Comparison of ENCODE assay signal across 16 cellular contexts in genomic region chr4:139207247-139207646, GRCh38. TPM values are rescaled to one million over a fixed set of nuclear protein-coding genes. Genes with fewer than 3 reads are reported as not detected.
DNase-seq lines count a peak whose midpoint lies in the region; ATAC-seq and TF ChIP-seq lines count a peak whose summit lies in the region.
"Had no signal": no experiment of that assay in that cellular context is flagged by ENCODE, and none has a peak within 500 bp of the region (broad histone marks: within the 10 kb centered on the region; RNA-seq: fewer than 3 reads in every experiment).

No MANE protein-coding gene starts in this region.

- no peaks in the 10 kb centered on the region for H3K9me3 Mint-ChIP-seq in dendritic cell treated with granulocyte-macrophage colony-stimulating factor and Interleukin-4, amounts not matched to agents 40 ng/mL and 50 ng/mL, for 4 days
- H3K9me3 Mint-ChIP-seq: activated CD8-positive, alpha-beta T cell treated with anti-CD3 and anti-CD28 coated beads for 36 hours; activated naive CD8-positive, alpha-beta T cell treated with anti-CD3 and anti-CD28 coated beads, Interleukin-2, amount 50 U/mL, for 24 hours had no signal

- no peak for TF ChIP-seq EP300 in suprapubic skin (IDR thresholded peaks at IDR 0.05)

- no peak overlapping the region for H3K4me2 ChIP-seq in Loucy (ENCODE audit: low read depth, low read length, poor library complexity, severe bottlenecking)

- no peak for DNase-seq in suprapubic skin (ENCODE audit: low spot score in 2 of 2)
- DNase-seq in epidermal melanocyte (ENCODE audit: insufficient read length, low spot score) = no peak
- DNase-seq: activated CD8-positive, alpha-beta T cell treated with anti-CD3 and anti-CD28 coated beads for 36 hours; activated naive CD8-positive, alpha-beta T cell treated with anti-CD3 and anti-CD28 coated beads, Interleukin-2, amount 50 U/mL, for 24 hours; effector CD4-positive, alpha-beta T cell; GDM1; kidney; NCI-H2081; NCI-H526 treated with DMSO at 0.1 percent for 48 hours; sigmoid colon had no signal

- TF ChIP-seq CTCF in Loucy (conservative IDR thresholded peaks at IDR 0.05; ENCODE audit: low read length) (no peak), suprapubic skin (IDR thresholded peaks at IDR 0.05) (no peak)

- TF ChIP-seq POLR2A in suprapubic skin (IDR thresholded peaks at IDR 0.05) = no peak

- no peaks in the 10 kb centered on the region for H3F3A ChIP-seq in Loucy (ENCODE audit: low read depth)

- ATAC-seq in GM18511 (IDR thresholded peaks at IDR 0.05; ENCODE audit: unreplicated experiment) = peak; percentile 34
- ATAC-seq in GM18502 (IDR thresholded peaks at IDR 0.05; ENCODE audit: poor library complexity, unreplicated experiment) = no peak
- ATAC-seq in HG02623 (IDR thresholded peaks at IDR 0.05; ENCODE audit: unreplicated experiment) = no peak
- ATAC-seq: activated CD8-positive, alpha-beta T cell treated with anti-CD3 and anti-CD28 coated beads for 36 hours; activated naive CD8-positive, alpha-beta T cell treated with anti-CD3 and anti-CD28 coated beads, Interleukin-2, amount 50 U/mL, for 24 hours had no signal

- H3K27ac ChIP-seq in suprapubic skin = peak overlapping the region; percentile 62
- H3K27ac ChIP-seq: cardiac muscle cell had no signal

- no peaks in the 10 kb centered on the region for H3K36me3 Mint-ChIP-seq in dendritic cell treated with granulocyte-macrophage colony-stimulating factor and Interleukin-4, amounts not matched to agents 40 ng/mL and 50 ng/mL, for 4 days (ENCODE audit: low read depth)

- 0 out of 2 replicates have a peak overlapping the region, but pooled peaks have one; percentile 22 for H2AFZ ChIP-seq in Loucy (ENCODE audit: low read length)

- 83% methylated on average over 3 of the region's 3 CpGs for WGBS in suprapubic skin

- no peak overlapping the region for H3K4me3 Mint-ChIP-seq in dendritic cell treated with granulocyte-macrophage colony-stimulating factor and Interleukin-4, amounts not matched to agents 40 ng/mL and 50 ng/mL, for 4 days
- H3K4me3 Mint-ChIP-seq: activated CD8-positive, alpha-beta T cell treated with anti-CD3 and anti-CD28 coated beads for 36 hours; activated naive CD8-positive, alpha-beta T cell treated with anti-CD3 and anti-CD28 coated beads, Interleukin-2, amount 50 U/mL, for 24 hours had no signal

- no peak overlapping the region for H3K4me3 ChIP-seq in Loucy (ENCODE audit: low read length, poor library complexity, severe bottlenecking)
- no peak overlapping the region for H3K4me3 ChIP-seq in suprapubic skin
- H3K4me3 ChIP-seq: cardiac muscle cell, sigmoid colon had no signal

- H3K9ac ChIP-seq in Loucy (ENCODE audit: low read depth, low read length, poor library complexity, severe bottlenecking) = no peak overlapping the region

- H3K79me2 ChIP-seq in Loucy (ENCODE audit: insufficient read depth, low read length) = no peaks in the 10 kb centered on the region

- peak overlapping the region; percentile 72 for H3K27ac Mint-ChIP-seq in dendritic cell treated with granulocyte-macrophage colony-stimulating factor and Interleukin-4, amounts not matched to agents 40 ng/mL and 50 ng/mL, for 4 days
- H3K27ac Mint-ChIP-seq: activated CD8-positive, alpha-beta T cell treated with anti-CD3 and anti-CD28 coated beads for 36 hours; activated naive CD8-positive, alpha-beta T cell treated with anti-CD3 and anti-CD28 coated beads, Interleukin-2, amount 50 U/mL, for 24 hours had no signal

- intact Hi-C loops in dendritic cell treated with granulocyte-macrophage colony-stimulating factor and Interleukin-4, amounts not matched to agents 40 ng/mL and 50 ng/mL, for 4 days (cut with micrococcal nuclease) = loop anchor here (1.0 kb wide), 1 partner anchor 29 kb away; no protein-coding TSS in a partner anchor

- H3K4me1 ChIP-seq in Loucy (ENCODE audit: insufficient read depth, low read length, poor library complexity, severe bottlenecking) = no peaks in the 10 kb centered on the region
- H3K4me1 ChIP-seq in suprapubic skin = no peaks in the 10 kb centered on the region

- H3K27me3 Mint-ChIP-seq in dendritic cell treated with granulocyte-macrophage colony-stimulating factor and Interleukin-4, amounts not matched to agents 40 ng/mL and 50 ng/mL, for 4 days = no peaks in the 10 kb centered on the region
- H3K27me3 Mint-ChIP-seq: activated CD8-positive, alpha-beta T cell treated with anti-CD3 and anti-CD28 coated beads for 36 hours; activated naive CD8-positive, alpha-beta T cell treated with anti-CD3 and anti-CD28 coated beads, Interleukin-2, amount 50 U/mL, for 24 hours had no signal

- peaks cover 25% of the 10 kb centered on the region for H3K4me1 Mint-ChIP-seq in dendritic cell treated with granulocyte-macrophage colony-stimulating factor and Interleukin-4, amounts not matched to agents 40 ng/mL and 50 ng/mL, for 4 days (ENCODE audit: low read depth)

- H3K36me3 ChIP-seq in Loucy (ENCODE audit: insufficient read depth, low read length) (no peaks in the 10 kb centered on the region), suprapubic skin (no peaks in the 10 kb centered on the region)
- H3K36me3 ChIP-seq: cardiac muscle cell, sigmoid colon had no signal

- no peaks in the 10 kb centered on the region for H3K9me2 ChIP-seq in Loucy (replicated peaks; ENCODE audit: low read depth, low read length)

- H3K9me3 ChIP-seq in Loucy (ENCODE audit: insufficient read depth, low read depth, low read length) (no peaks in the 10 kb centered on the region), suprapubic skin (no peaks in the 10 kb centered on the region)
- H3K9me3 ChIP-seq: sigmoid colon had no signal

- H3K27me3 ChIP-seq in Loucy (ENCODE audit: insufficient read depth, low read length, poor library complexity, severe bottlenecking) (no peaks in the 10 kb centered on the region), suprapubic skin (no peaks in the 10 kb centered on the region)
- H3K27me3 ChIP-seq: cardiac muscle cell, sigmoid colon had no signal

- H4K20me1 ChIP-seq in Loucy (ENCODE audit: insufficient read depth, low read length, poor library complexity, severe bottlenecking) = no peaks in the 10 kb centered on the region

RNA-seq across cellular contexts. Expression of gene ELF2, which starts 30.2 kb away (rescaled TPM):
- 10 to 100 TPM; 32.0 to 92.0 (median 48.5) TPM for total RNA-seq in suprapubic skin
